In the genomic region with DNA sequence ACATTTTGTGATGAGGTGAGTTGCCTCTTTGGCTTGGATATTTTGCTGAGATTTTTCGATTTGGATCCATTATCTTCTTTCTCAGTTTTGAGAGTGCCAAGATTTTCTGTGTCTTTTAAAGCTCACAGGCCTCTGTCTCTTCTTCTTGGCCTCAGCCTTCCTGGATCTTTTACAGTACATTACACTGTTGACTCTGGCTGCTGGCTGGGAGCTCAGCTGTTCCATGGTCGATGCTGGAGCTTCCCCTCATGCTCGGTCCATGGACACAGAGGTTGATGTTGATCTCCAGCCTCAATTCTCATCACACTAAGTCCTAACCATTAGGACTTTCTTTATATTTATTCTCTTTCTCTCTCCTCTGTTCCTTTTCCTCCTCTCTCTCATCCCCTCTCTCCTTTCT, we compare ENCODE assay signal across 16 cellular contexts.
"Had no signal": no experiment of that assay in that cellular context is flagged by ENCODE, and none has a peak within 500 bp of the region (broad histone marks: within the 10 kb centered on the region; RNA-seq: fewer than 3 reads in every experiment).

No MANE protein-coding gene starts in this region.

- H3K4me3 ChIP-seq: ascending aorta, esophagus muscularis mucosa, psoas muscle, right lobe of liver, smooth muscle cell, upper lobe of right lung had no signal

- ATAC-seq: activated T-cell treated with anti-CD3 and anti-CD28 coated beads, Interleukin-2, amount 50 U/mL, for 4 hours; psoas muscle; stimulated activated memory B cell treated with anti-CD40 and anti-IgM and Interleukin-4, amounts not matched to agents 10 μg/mL and 1 μg/mL and 100 μg/mL, for 72 hours; upper lobe of right lung had no signal

- H3K9me3 ChIP-seq: ascending aorta, esophagus muscularis mucosa, right lobe of liver, upper lobe of right lung had no signal

- DNase-seq: activated CD4-positive, alpha-beta T cell treated with anti-CD3 and anti-CD28 coated beads, Interleukin-2, amount 50 U/mL, for 1 hour; activated CD4-positive, CD25-positive, alpha-beta regulatory T cell treated with anti-CD3 and anti-CD28 coated beads, Interleukin-2, amount 50 U/mL, for 72 hours; activated CD8-positive, alpha-beta memory T cell treated with anti-CD3 and anti-CD28 coated beads, Interleukin-2, amount 50 U/mL, for 4 hours; activated naive CD4-positive, alpha-beta T cell treated with anti-CD3 and anti-CD28 coated beads for 36 hours; activated T-cell treated with anti-CD3 and anti-CD28 coated beads, Interleukin-2, amount 50 U/mL, for 4 hours; effector memory CD4-positive, alpha-beta T cell; foreskin fibroblast; kidney; psoas muscle; right lobe of liver; stimulated activated CD4-positive, alpha-beta T cell treated with anti-CD3 and anti-CD28 coated beads, Interleukin-4, amount 100 ng/mL, for 4 hours; upper lobe of right lung had no signal

- H3K36me3 ChIP-seq: ascending aorta, esophagus muscularis mucosa, right lobe of liver, upper lobe of right lung had no signal

- H3K27ac ChIP-seq: ascending aorta, esophagus muscularis mucosa, psoas muscle, right lobe of liver, upper lobe of right lung had no signal

- H3K4me1 ChIP-seq: ascending aorta, psoas muscle, right lobe of liver, upper lobe of right lung had no signal

- H3K27me3 ChIP-seq: ascending aorta, esophagus muscularis mucosa, right lobe of liver, upper lobe of right lung had no signal
